Comparison of ENCODE assay signal across 25 cellular contexts in genomic region chr9:137538058-137538457, GRCh38. TPM values are rescaled to one million over a fixed set of nuclear protein-coding genes. Genes with fewer than 3 reads are reported as not detected.
DNase-seq lines count a peak whose midpoint lies in the region; ATAC-seq, FAIRE-seq and TF ChIP-seq lines count a peak whose summit lies in the region.
"Had no signal": no experiment of that assay in that cellular context is flagged by ENCODE, and none has a peak within 500 bp of the region (broad histone marks: within the 10 kb centered on the region; RNA-seq: fewer than 3 reads in every experiment).

No MANE protein-coding gene starts in this region.

- peak overlapping the region in 6 of 10 experiments; percentile 6 to 43 (median 13); a peak in 5 of 20 replicates for H3K4me3 ChIP-seq in BLaER1 treated with 17β-estradiol and CSF1 and Interleukin-3, amounts not matched to agents 10 nM and 100 nM
- H3K4me3 ChIP-seq: A549, HAP-1 had no signal

- no peaks in the 10 kb centered on the region for H3K27me3 ChIP-seq in BLaER1 treated with 17β-estradiol and CSF1 and Interleukin-3, amounts not matched to agents 10 nM and 100 nM

- H3K4me1 Mint-ChIP-seq in activated naive CD4-positive, alpha-beta T cell treated with anti-CD3 and anti-CD28 coated beads, Interleukin-2, amount 10 ng/mL, durations not matched to agents 7 days and 5 days, result peaks cover 28% of the 10 kb centered on the region
- peaks cover 23% of the 10 kb centered on the region for H3K4me1 Mint-ChIP-seq in activated naive CD4-positive, alpha-beta T cell treated with anti-CD3 and anti-CD28 coated beads for 36 hours (ENCODE audit: low read depth)
- peaks cover 34% of the 10 kb centered on the region for H3K4me1 Mint-ChIP-seq in activated CD8-positive, alpha-beta T cell treated with anti-CD3 and anti-CD28 coated beads, Interleukin-2, amount 10 ng/mL, durations not matched to agents 7 days and 5 days (ENCODE audit: low read depth)
- peaks cover 33% of the 10 kb centered on the region for H3K4me1 Mint-ChIP-seq in stimulated activated effector memory CD8-positive, alpha-beta T cell treated with anti-CD3 and anti-CD28 coated beads, Interleukin-12 subunit alpha, Interleukin-12 subunit beta, amount 100 ng/mL, for 72 hours

- no peak for TF ChIP-seq POLR2A in GM12891 (IDR thresholded peaks at IDR 0.05; ENCODE audit: low read depth, low read length)

- CTCF ChIA-PET in activated naive CD4-positive, alpha-beta T cell treated with anti-CD3 and anti-CD28 coated beads, Interleukin-2, amount 10 ng/mL, durations not matched to agents 7 days and 5 days (lab: Charles Lee), result no interaction called here
- CTCF ChIA-PET in activated naive CD4-positive, alpha-beta T cell treated with anti-CD3 and anti-CD28 coated beads for 36 hours (lab: Charles Lee), result interaction anchor here (1.3 kb wide), 1 partner anchor 82 kb away, joined by 3 read pairs; no protein-coding TSS in a partner anchor
- CTCF ChIA-PET in activated CD8-positive, alpha-beta T cell treated with anti-CD3 and anti-CD28 coated beads, Interleukin-2, amount 10 ng/mL, durations not matched to agents 7 days and 5 days (lab: Charles Lee), result interaction anchor here (0.7 kb wide), 1 partner anchor 236 kb away, joined by 3 read pairs; the partner anchor contains the start of gene NRARP

- H3K4me2 ChIP-seq in BLaER1 treated with 17β-estradiol and CSF1 and Interleukin-3, amounts not matched to agents 10 nM and 100 nM, result peak overlapping the region in 9 of 11 experiments; percentile 11 to 66 (median 38); a peak in 10 of 22 replicates
- H3K4me2 ChIP-seq: A549 had no signal

- FAIRE-seq in GM12891 (lab: Jason Lieb, UNC), result no peak
- FAIRE-seq: A549, G401.6, GM19239, H1, HepG2 had no signal

- no peak for ATAC-seq in activated CD8-positive, alpha-beta T cell treated with anti-CD3 and anti-CD28 coated beads, Interleukin-2, amount 10 ng/mL, durations not matched to agents 7 days and 5 days
- no peak for ATAC-seq in stimulated activated effector memory CD8-positive, alpha-beta T cell treated with anti-CD3 and anti-CD28 coated beads, Interleukin-12 subunit alpha, Interleukin-12 subunit beta, amount 100 ng/mL, for 72 hours
- no peak for ATAC-seq in GM18511 (IDR thresholded peaks at IDR 0.05; ENCODE audit: unreplicated experiment)
- ATAC-seq: A549, HepG2 had no signal

- H4K20me1 ChIP-seq in BLaER1 treated with 17β-estradiol and CSF1 and Interleukin-3, amounts not matched to agents 10 nM and 100 nM, result peaks cover 0 to 5% (median 0%) of the 10 kb centered on the region in 11 experiments; a peak in 1 of 22 replicates

- peaks cover 51 to 76% (median 67%) of the 10 kb centered on the region in 10 experiments for H3K4me1 ChIP-seq in BLaER1 treated with 17β-estradiol and CSF1 and Interleukin-3, amounts not matched to agents 10 nM and 100 nM

- intact Hi-C loops in activated naive CD4-positive, alpha-beta T cell treated with anti-CD3 and anti-CD28 coated beads for 36 hours (cut with micrococcal nuclease), result loop anchor here (5.0 kb wide), 1 partner anchor 236 kb away; the partner anchor contains the start of gene NRARP

- H3K36me3 ChIP-seq in BLaER1 treated with 17β-estradiol and CSF1 and Interleukin-3, amounts not matched to agents 10 nM and 100 nM, result peaks cover 6 to 54% (median 31%) of the 10 kb centered on the region in 11 experiments; a peak in 18 of 22 replicates
- H3K36me3 ChIP-seq: HAP-1 had no signal

- no peak overlapping the region for H3K4me3 Mint-ChIP-seq in activated naive CD4-positive, alpha-beta T cell treated with anti-CD3 and anti-CD28 coated beads, Interleukin-2, amount 10 ng/mL, durations not matched to agents 7 days and 5 days
- H3K4me3 Mint-ChIP-seq in activated naive CD4-positive, alpha-beta T cell treated with anti-CD3 and anti-CD28 coated beads for 36 hours, result no peak overlapping the region
- no peak overlapping the region for H3K4me3 Mint-ChIP-seq in activated CD8-positive, alpha-beta T cell treated with anti-CD3 and anti-CD28 coated beads, Interleukin-2, amount 10 ng/mL, durations not matched to agents 7 days and 5 days
- H3K4me3 Mint-ChIP-seq in stimulated activated effector memory CD8-positive, alpha-beta T cell treated with anti-CD3 and anti-CD28 coated beads, Interleukin-12 subunit alpha, Interleukin-12 subunit beta, amount 100 ng/mL, for 72 hours, result no peak overlapping the region
- H3K4me3 Mint-ChIP-seq: CD4-positive, CD25-positive, alpha-beta regulatory T cell; CD8-positive, alpha-beta memory T cell; IgD-negative memory B cell had no signal

- peak overlapping the region; percentile 76 for H3K27ac Mint-ChIP-seq in activated naive CD4-positive, alpha-beta T cell treated with anti-CD3 and anti-CD28 coated beads, Interleukin-2, amount 10 ng/mL, durations not matched to agents 7 days and 5 days
- no peak overlapping the region for H3K27ac Mint-ChIP-seq in activated naive CD4-positive, alpha-beta T cell treated with anti-CD3 and anti-CD28 coated beads for 36 hours
- H3K27ac Mint-ChIP-seq in activated CD8-positive, alpha-beta T cell treated with anti-CD3 and anti-CD28 coated beads, Interleukin-2, amount 10 ng/mL, durations not matched to agents 7 days and 5 days, result peak overlapping the region; percentile 93
- H3K27ac Mint-ChIP-seq in stimulated activated effector memory CD8-positive, alpha-beta T cell treated with anti-CD3 and anti-CD28 coated beads, Interleukin-12 subunit alpha, Interleukin-12 subunit beta, amount 100 ng/mL, for 72 hours, result peak overlapping the region; percentile 60

- H3K9me3 Mint-ChIP-seq in activated naive CD4-positive, alpha-beta T cell treated with anti-CD3 and anti-CD28 coated beads, Interleukin-2, amount 10 ng/mL, durations not matched to agents 7 days and 5 days, result peaks cover 13% of the 10 kb centered on the region
- H3K9me3 Mint-ChIP-seq in activated naive CD4-positive, alpha-beta T cell treated with anti-CD3 and anti-CD28 coated beads for 36 hours, result peaks cover 6% of the 10 kb centered on the region
- H3K9me3 Mint-ChIP-seq in activated CD8-positive, alpha-beta T cell treated with anti-CD3 and anti-CD28 coated beads, Interleukin-2, amount 10 ng/mL, durations not matched to agents 7 days and 5 days (ENCODE audit: insufficient read depth), result peaks cover 5% of the 10 kb centered on the region
- H3K9me3 Mint-ChIP-seq in stimulated activated effector memory CD8-positive, alpha-beta T cell treated with anti-CD3 and anti-CD28 coated beads, Interleukin-12 subunit alpha, Interleukin-12 subunit beta, amount 100 ng/mL, for 72 hours, result peaks cover 5% of the 10 kb centered on the region

- peaks cover 8 to 71% (median 64%) of the 10 kb centered on the region in 11 experiments; a peak in 21 of 22 replicates for H3K9me3 ChIP-seq in BLaER1 treated with 17β-estradiol and CSF1 and Interleukin-3, amounts not matched to agents 10 nM and 100 nM (replicated peaks in 1 of 11)
- H3K9me3 ChIP-seq: A549, HAP-1 had no signal

- peak overlapping the region in 8 of 11 experiments; percentile 30 to 70 (median 64); a peak in 13 of 22 replicates for H3K27ac ChIP-seq in BLaER1 treated with 17β-estradiol and CSF1 and Interleukin-3, amounts not matched to agents 10 nM and 100 nM
- H3K27ac ChIP-seq: 22Rv1, A549 had no signal

- no peak for DNase-seq in activated naive CD4-positive, alpha-beta T cell treated with anti-CD3 and anti-CD28 coated beads, Interleukin-2, amount 10 ng/mL, durations not matched to agents 7 days and 5 days
- DNase-seq in activated naive CD4-positive, alpha-beta T cell treated with anti-CD3 and anti-CD28 coated beads for 36 hours, result no peak
- no peak for DNase-seq in activated CD8-positive, alpha-beta T cell treated with anti-CD3 and anti-CD28 coated beads, Interleukin-2, amount 10 ng/mL, durations not matched to agents 7 days and 5 days
- no peak for DNase-seq in stimulated activated effector memory CD8-positive, alpha-beta T cell treated with anti-CD3 and anti-CD28 coated beads, Interleukin-12 subunit alpha, Interleukin-12 subunit beta, amount 100 ng/mL, for 72 hours (ENCODE audit: low spot score in 2 of 2)
- no peak for DNase-seq in GM12891 (ENCODE audit: insufficient read length, low spot score)
- no peak for DNase-seq in NCI-H2227 treated with DMSO at 0.1 percent for 48 hours (lab: John Stamatoyannopoulos, UW)
- DNase-seq: AML-193; C1 segment of cervical spinal cord; CD4-positive, CD25-positive, alpha-beta regulatory T cell; COR-L47; DMS 273 treated with DMSO at 0.1 percent for 48 hours; DMS53; DND-41; KBM-7 had no signal

- H3K27me3 Mint-ChIP-seq in activated naive CD4-positive, alpha-beta T cell treated with anti-CD3 and anti-CD28 coated beads, Interleukin-2, amount 10 ng/mL, durations not matched to agents 7 days and 5 days, result no peaks in the 10 kb centered on the region
- H3K27me3 Mint-ChIP-seq in activated naive CD4-positive, alpha-beta T cell treated with anti-CD3 and anti-CD28 coated beads for 36 hours (ENCODE audit: low read depth), result no peaks in the 10 kb centered on the region
- H3K27me3 Mint-ChIP-seq in activated CD8-positive, alpha-beta T cell treated with anti-CD3 and anti-CD28 coated beads, Interleukin-2, amount 10 ng/mL, durations not matched to agents 7 days and 5 days (ENCODE audit: low read depth), result no peaks in the 10 kb centered on the region
- H3K27me3 Mint-ChIP-seq: CD4-positive, CD25-positive, alpha-beta regulatory T cell; CD8-positive, alpha-beta memory T cell; IgD-negative memory B cell had no signal

- H3K9ac ChIP-seq in BLaER1 treated with 17β-estradiol and CSF1 and Interleukin-3, amounts not matched to agents 10 nM and 100 nM, result no peak overlapping the region

- POLR2A ChIA-PET in activated CD8-positive, alpha-beta T cell treated with anti-CD3 and anti-CD28 coated beads, Interleukin-2, amount 10 ng/mL, durations not matched to agents 7 days and 5 days (lab: Charles Lee), result interaction anchor here (1.4 kb wide), 1 partner anchor 14 kb away, joined by 4 read pairs; the partner anchor contains the start of gene MRPL41

- H3K36me3 Mint-ChIP-seq in activated naive CD4-positive, alpha-beta T cell treated with anti-CD3 and anti-CD28 coated beads, Interleukin-2, amount 10 ng/mL, durations not matched to agents 7 days and 5 days, result peaks cover 16% of the 10 kb centered on the region
- H3K36me3 Mint-ChIP-seq in activated naive CD4-positive, alpha-beta T cell treated with anti-CD3 and anti-CD28 coated beads for 36 hours (ENCODE audit: low read depth), result peaks cover 5% of the 10 kb centered on the region
- H3K36me3 Mint-ChIP-seq in activated CD8-positive, alpha-beta T cell treated with anti-CD3 and anti-CD28 coated beads, Interleukin-2, amount 10 ng/mL, durations not matched to agents 7 days and 5 days (ENCODE audit: low read depth), result peaks cover 21% of the 10 kb centered on the region
- no peaks in the 10 kb centered on the region for H3K36me3 Mint-ChIP-seq in stimulated activated effector memory CD8-positive, alpha-beta T cell treated with anti-CD3 and anti-CD28 coated beads, Interleukin-12 subunit alpha, Interleukin-12 subunit beta, amount 100 ng/mL, for 72 hours
- H3K36me3 Mint-ChIP-seq: CD8-positive, alpha-beta memory T cell had no signal

RNA-seq across cellular contexts. Expression of gene PNPLA7, which starts 12.1 kb away (rescaled TPM):
- total RNA-seq in activated naive CD4-positive, alpha-beta T cell treated with anti-CD3 and anti-CD28 coated beads for 36 hours, result 1 to 10 TPM; 2.8 to 3.1 TPM
- 1 to 10 TPM; 3.4 to 3.7 TPM for total RNA-seq in activated CD8-positive, alpha-beta T cell treated with anti-CD3 and anti-CD28 coated beads, Interleukin-2, amount 10 ng/mL, durations not matched to agents 7 days and 5 days
- 1.3 TPM for polyA plus RNA-seq in GM12891 (2012; ENCODE audit: low read depth, missing spikeins)

RNA-seq across cellular contexts. Expression of gene MRPL41, which starts 13.6 kb away (rescaled TPM):
- total RNA-seq in activated naive CD4-positive, alpha-beta T cell treated with anti-CD3 and anti-CD28 coated beads for 36 hours, result 10 to 100 TPM; 39.3 to 41.0 TPM
- total RNA-seq in activated CD8-positive, alpha-beta T cell treated with anti-CD3 and anti-CD28 coated beads, Interleukin-2, amount 10 ng/mL, durations not matched to agents 7 days and 5 days, result 10 to 100 TPM; 51.4 to 55.5 TPM
- polyA plus RNA-seq in GM12891 (2012; ENCODE audit: low read depth, missing spikeins), result 43.6 TPM

RNA-seq across cellular contexts. Expression of gene DPH7, which starts 40.7 kb away (rescaled TPM):
- total RNA-seq in activated naive CD4-positive, alpha-beta T cell treated with anti-CD3 and anti-CD28 coated beads for 36 hours, result 10 to 100 TPM; 32.4 to 36.6 TPM
- 10 to 100 TPM; 36.8 to 37.1 TPM for total RNA-seq in activated CD8-positive, alpha-beta T cell treated with anti-CD3 and anti-CD28 coated beads, Interleukin-2, amount 10 ng/mL, durations not matched to agents 7 days and 5 days
- 16.5 TPM for polyA plus RNA-seq in GM12891 (2012; ENCODE audit: low read depth, missing spikeins)

RNA-seq across cellular contexts. Expression of gene ZMYND19, which starts 52.3 kb away (rescaled TPM):
- total RNA-seq in activated naive CD4-positive, alpha-beta T cell treated with anti-CD3 and anti-CD28 coated beads for 36 hours, result 10 to 100 TPM; 50.9 to 52.5 TPM
- total RNA-seq in activated CD8-positive, alpha-beta T cell treated with anti-CD3 and anti-CD28 coated beads, Interleukin-2, amount 10 ng/mL, durations not matched to agents 7 days and 5 days, result 10 to 100 TPM; 35.4 to 38.3 TPM
- 20.4 TPM for polyA plus RNA-seq in GM12891 (2012; ENCODE audit: low read depth, missing spikeins)
